In genomic region chr11:111909378-111909777, GRCh38 we compare ENCODE assay signal across 20 cellular contexts. TPM values are rescaled to one million over a fixed set of nuclear protein-coding genes. Genes with fewer than 3 reads are reported as not detected.
A peak's percentile ranks its signal among the peaks of the same experiment; 100 is the strongest.
DNase-seq lines count a peak whose midpoint lies in the region; ATAC-seq, FAIRE-seq and TF ChIP-seq lines count a peak whose summit lies in the region.
"Had no signal": no experiment of that assay in that cellular context is flagged by ENCODE, and none has a peak within 500 bp of the region (broad histone marks: within the 10 kb centered on the region; RNA-seq: fewer than 3 reads in every experiment).

No MANE protein-coding gene starts in this region.

- H3K9me1 ChIP-seq in K562 (ENCODE audit: control insufficient read depth, insufficient read depth, low read length): peaks cover 3% of the 10 kb centered on the region

- H3K9me3 ChIP-seq in K562 (replicated peaks; ENCODE audit: control insufficient read depth, insufficient read depth, low read depth, low read length) (peaks cover 5% of the 10 kb centered on the region; the same call in 1 of the 2 replicates), esophagus muscularis mucosa (no peaks in the 10 kb centered on the region), parathyroid adenoma (ENCODE audit: control insufficient read depth, low read length) (no peaks in the 10 kb centered on the region), thoracic aorta (no peaks in the 10 kb centered on the region)
- H3K9me3 ChIP-seq: testis had no signal

- no peak for TF ChIP-seq POLR2A in K562 (conservative IDR thresholded peaks at IDR 0.05)
- no peak for TF ChIP-seq POLR2A in esophagus muscularis mucosa (IDR thresholded peaks at IDR 0.05; ENCODE audit: low read depth)

- CTCF ChIA-PET in K562 (lab: Yijun Ruan, JAX; ENCODE audit: low intra/inter-chr PET ratio): no interaction called here

- no peaks in the 10 kb centered on the region for H4K20me1 ChIP-seq in K562 (replicated peaks; ENCODE audit: control insufficient read depth, insufficient read depth, low read length)

- ATAC-seq in K562 (peak; percentile 41), thoracic aorta (ENCODE audit: insufficient number of reproducible peaks, low FRiP score, low read depth) (no peak), HG03039 (IDR thresholded peaks at IDR 0.05; ENCODE audit: unreplicated experiment) (no peak)
- ATAC-seq: naive thymus-derived CD8-positive, alpha-beta T cell; T-helper 17 cell had no signal

- H3K36me3 ChIP-seq in K562 (ENCODE audit: control insufficient read depth, insufficient read depth, low read length) (no peaks in the 10 kb centered on the region), esophagus muscularis mucosa (peaks cover 10 to 29% (median 20%) of the 10 kb centered on the region in 4 donors), parathyroid adenoma (ENCODE audit: control insufficient read depth, insufficient read depth, low read length) (no peaks in the 10 kb centered on the region), thoracic aorta (no peaks in the 10 kb centered on the region)

- no TSS peak for BruUV-seq in K562 (replicated peaks; lab: Mats Ljungman, UMichigan)

- no peaks in the 10 kb centered on the region for H3K27me3 ChIP-seq in K562 (ENCODE audit: control insufficient read depth in 2 of 2, insufficient read depth in 2 of 2, low read length in 2 of 2)
- peaks cover 0 to 7% (median 0%) of the 10 kb centered on the region in 4 donors for H3K27me3 ChIP-seq in esophagus muscularis mucosa
- no peaks in the 10 kb centered on the region for H3K27me3 ChIP-seq in parathyroid adenoma (ENCODE audit: control insufficient read depth, insufficient read depth, low read length)
- H3K27me3 ChIP-seq in thoracic aorta (replicated peaks; ENCODE audit: insufficient read depth): no peaks in the 10 kb centered on the region
- H3K27me3 ChIP-seq: testis had no signal

- TF ChIP-seq RAD21 in K562 (CRISPR knock-in tag; conservative IDR thresholded peaks at IDR 0.05 in 1 of 2, IDR thresholded peaks at IDR 0.05 in 1 of 2): no peak

- FAIRE-seq in K562 (lab: Jason Lieb, UNC): peak; percentile 84

- TF ChIP-seq CTCF in K562 (IDR thresholded peaks at IDR 0.05 in 2 of 3, conservative IDR thresholded peaks at IDR 0.05 in 1 of 3; ENCODE audit: insufficient read depth in 2 of 3, low read depth in 1 of 3, low read length in 3 of 3) (no peak), esophagus muscularis mucosa (IDR thresholded peaks at IDR 0.05) (no peak), parathyroid adenoma (IDR thresholded peaks at IDR 0.05) (no peak), thoracic aorta (IDR thresholded peaks at IDR 0.05) (no peak)

- DNase-seq in K562 (ENCODE audit: extremely low read depth in 1 of 4, low spot score in 3 of 4) (peak in 2 of 4 experiments; percentile 58 to 68), esophagus muscularis mucosa (ENCODE audit: extremely low spot score) (no peak), thoracic aorta (ENCODE audit: low spot score) (no peak), NOMO-1 treated with dmso at 0.1 percent for 144 hours (lab: John Stamatoyannopoulos, UW; ENCODE audit: unreplicated experiment) (no peak), NCI-H2171 treated with DMSO at 0.1 percent for 48 hours (lab: John Stamatoyannopoulos, UW) (no peak)
- DNase-seq in effector CD4-positive, alpha-beta T cell: no peak
- DNase-seq: activated B cell treated with CpG ODN at 0.5 μM for 24 hours; dermis blood vessel endothelial cell; H7; naive thymus-derived CD8-positive, alpha-beta T cell; NCI-H1417 treated with DMSO at 0.1 percent for 48 hours; NCI-H2227 treated with DMSO at 0.1 percent for 48 hours; SIG-M5; stimulated activated CD4-positive, alpha-beta T cell treated with anti-CD3 and anti-CD28 coated beads, Interleukin-1b, Interleukin-23, amount 100 ng/mL, for 48 hours; T-helper 17 cell; testis had no signal

- H3K79me2 ChIP-seq in K562 (ENCODE audit: control insufficient read depth, insufficient read depth, low read length) (no peaks in the 10 kb centered on the region), parathyroid adenoma (no peaks in the 10 kb centered on the region)

- H3K9ac ChIP-seq in K562 (ENCODE audit: insufficient read depth in 1 of 2, low read depth in 2 of 2, low read length in 2 of 2) (no peak overlapping the region; a peak in 1 of 4 replicates), parathyroid adenoma (no peak overlapping the region)

- 13% methylated on average over 5 of the region's 5 CpGs for WGBS in K562 (ENCODE audit: insufficient coverage, low coverage, missing lambda C conversion rate)
- WGBS in esophagus muscularis mucosa: 71% methylated on average over 5 of the region's 5 CpGs

- POLR2A ChIA-PET in K562 (lab: Yijun Ruan, JAX): interaction anchor here (1.3 kb wide), 1 partner anchor 19 kb away, joined by 3 read pairs; no protein-coding TSS in a partner anchor

- intact Hi-C loops in K562 (cut with micrococcal nuclease) (no loop called here), esophagus muscularis mucosa (cut with DNase I) (no loop called here)

- in situ Hi-C loops in K562 (cut with MboI): no loop called here

- no peak; the same call in 1 of the 2 replicates for TF ChIP-seq EP300 in K562 (IDR thresholded peaks at IDR 0.05; ENCODE audit: low read length)
- TF ChIP-seq EP300 in esophagus muscularis mucosa (IDR thresholded peaks at IDR 0.05): no peak

- H3K27ac ChIP-seq in K562 (ENCODE audit: extremely low read depth, low read depth, low read length): 0 out of 3 replicates have a peak overlapping the region, but pooled peaks have one; percentile 4
- peak overlapping the region; percentile 97 to 99 (median 98) for H3K27ac ChIP-seq in esophagus muscularis mucosa (replicated peaks in 1 of 4)
- H3K27ac ChIP-seq in parathyroid adenoma: peak overlapping the region; percentile 49
- H3K27ac ChIP-seq in thoracic aorta: peak overlapping the region; percentile 99 to 100

- no peak overlapping the region for H3K4me3 ChIP-seq in K562
- H3K4me3 ChIP-seq in esophagus muscularis mucosa: peak overlapping the region; percentile 65 to 81 (median 73)
- no peak overlapping the region for H3K4me3 ChIP-seq in parathyroid adenoma (ENCODE audit: low read depth, low read length)
- peak overlapping the region; percentile 76 for H3K4me3 ChIP-seq in thoracic aorta
- H3K4me3 ChIP-seq: testis had no signal

- H3K4me1 ChIP-seq in K562 (replicated peaks in 1 of 2; ENCODE audit: control insufficient read depth in 2 of 2, insufficient read depth in 2 of 2, low read length in 2 of 2) (peaks cover 35 to 37% of the 10 kb centered on the region in 2 experiments; a peak in 4 of 5 replicates), esophagus muscularis mucosa (peaks cover 2 to 40% (median 32%) of the 10 kb centered on the region in 4 donors), parathyroid adenoma (peaks cover 26% of the 10 kb centered on the region), thoracic aorta (ENCODE audit: control insufficient read depth in 1 of 2, low read depth in 2 of 2) (peaks cover 0 to 17% of the 10 kb centered on the region in 2 donors)

- H3K4me2 ChIP-seq in K562 (ENCODE audit: insufficient read depth, low read length): no peak overlapping the region; the same call in 1 of the 2 replicates
- H3K4me2 ChIP-seq in parathyroid adenoma (ENCODE audit: low read length): peak overlapping the region; percentile 31

- H2AFZ ChIP-seq in K562 (ENCODE audit: low read depth, low read length): peak overlapping the region; percentile 80
- peak overlapping the region; percentile 79 for H2AFZ ChIP-seq in parathyroid adenoma

RNA-seq across cellular contexts. Expression of gene CRYAB, which starts 2.2 kb away (rescaled TPM):
- 1.0 and 1.8 TPM in 2 replicates for total RNA-seq in K562 (2011; cell fraction: chromatin; rRNA removed; ENCODE audit: low replicate concordance)
- total RNA-seq in K562 (2011; cell fraction: nucleolus; rRNA removed): 1.0 and 3.2 TPM in 2 replicates
- 1.6 and 2.4 TPM in 2 replicates for total RNA-seq in K562 (2011; cell fraction: nucleoplasm; rRNA removed)
- total RNA-seq in K562 (2014; rRNA removed): 2.0 and 3.6 TPM in 2 replicates
- total RNA-seq in K562 (2014; rRNA removed; fragmentation: Illumina TruSeq; extraction: Trizol): 3.0 and 3.1 TPM in 2 replicates
- total RNA-seq in K562 (2015; rRNA removed; fragmentation: Illumina TruSeq; extraction: Trizol): 0.83 and 1.3 TPM in 2 replicates
- total RNA-seq in K562 (2021): 3.6 and 3.7 TPM in 2 replicates
- polyA plus RNA-seq in K562 (2011; rRNA removed): 1.5 and 2.3 TPM in 2 replicates
- polyA plus RNA-seq in K562 (2011; cell fraction: cytosol; rRNA removed): 2.3 and 3.7 TPM in 2 replicates
- 1.7 and 3.3 TPM in 2 replicates for polyA plus RNA-seq in K562 (2011; cell fraction: nucleus; rRNA removed)
- polyA plus RNA-seq in K562 (2012): 0.61 and 2.0 TPM in 2 replicates
- 5.2 and 5.9 TPM in 2 replicates for polyA plus RNA-seq in K562 (2014; fragmentation: Illumina TruSeq; extraction: Trizol)
- 1 to 10 TPM; 6.5 to 7.5 TPM for polyA plus RNA-seq in K562 (2014; fragmentation: Nextera tagmentation; extraction: Ambion mirVana)
- 1.2 and 2.7 TPM in 2 replicates for polyA plus RNA-seq in K562 (2014; rRNA removed)
- polyA minus RNA-seq in K562 (2011; rRNA and poly(A)+ RNA removed): 0.69 and 3.5 TPM in 2 replicates
- polyA minus RNA-seq in K562 (2011; cell fraction: cytosol; rRNA and poly(A)+ RNA removed): 1.6 TPM in 1 of 2 replicates, not detected in the other
- polyA minus RNA-seq in K562 (2011; cell fraction: nucleus; rRNA and poly(A)+ RNA removed): 0.94 and 1.00 TPM in 2 replicates
- 100 to 1,000 TPM; 315 to 493 (median 382) TPM for total RNA-seq in esophagus muscularis mucosa
- 100 to 1,000 TPM; 325 to 387 TPM for total RNA-seq in thoracic aorta
- total RNA-seq: activated B cell treated with CpG ODN at 0.5 μM for 24 hours; activated CD8-positive, alpha-beta memory T cell treated with anti-CD3 and anti-CD28 coated beads for 36 hours; naive thymus-derived CD8-positive, alpha-beta T cell; T-helper 17 cell had no signal
- polyA plus RNA-seq: naive thymus-derived CD8-positive, alpha-beta T cell had no signal

RNA-seq across cellular contexts. Expression of gene HSPB2, which starts 3.2 kb away (rescaled TPM):
- not detected in 2 replicates for total RNA-seq in K562 (2011; cell fraction: chromatin; rRNA removed; ENCODE audit: low replicate concordance)
- total RNA-seq in K562 (2011; cell fraction: nucleolus; rRNA removed): not detected in 2 replicates
- total RNA-seq in K562 (2011; cell fraction: nucleoplasm; rRNA removed): not detected in 2 replicates
- total RNA-seq in K562 (2014; rRNA removed) (not detected in 2 replicates), K562 (2014; rRNA removed; fragmentation: Illumina TruSeq; extraction: Trizol) (0.11 TPM in 1 of 2 replicates, not detected in the other), K562 (2015; rRNA removed; fragmentation: Illumina TruSeq; extraction: Trizol) (not detected in 2 replicates), K562 (2021) (0.31 TPM in 1 of 2 replicates, not detected in the other), esophagus muscularis mucosa (1 to 10 TPM; 1.2 to 4.0 (median 2.4) TPM), thoracic aorta (1 to 10 TPM; 2.2 to 3.1 TPM)
- polyA plus RNA-seq in K562 (2011; rRNA removed) (0.11 and 0.35 TPM in 2 replicates), K562 (2014; fragmentation: Illumina TruSeq; extraction: Trizol) (0.12 TPM in 1 of 2 replicates, not detected in the other), K562 (2014; fragmentation: Nextera tagmentation; extraction: Ambion mirVana) (under 1 TPM in 1 of 2 experiments, not detected in 1; 0.06 TPM), K562 (2014; rRNA removed) (not detected in 2 replicates)
- 0.09 and 0.24 TPM in 2 replicates for polyA plus RNA-seq in K562 (2011; cell fraction: cytosol; rRNA removed)
- polyA plus RNA-seq in K562 (2011; cell fraction: nucleus; rRNA removed): 0.16 and 0.29 TPM in 2 replicates
- 0.13 TPM in 1 of 2 replicates, not detected in the other for polyA plus RNA-seq in K562 (2012)
- polyA minus RNA-seq in K562 (2011; rRNA and poly(A)+ RNA removed): 0.21 TPM in 1 of 2 replicates, not detected in the other
- not detected in 2 replicates for polyA minus RNA-seq in K562 (2011; cell fraction: cytosol; rRNA and poly(A)+ RNA removed)
- polyA minus RNA-seq in K562 (2011; cell fraction: nucleus; rRNA and poly(A)+ RNA removed): not detected in 2 replicates
- total RNA-seq: activated B cell treated with CpG ODN at 0.5 μM for 24 hours; activated CD8-positive, alpha-beta memory T cell treated with anti-CD3 and anti-CD28 coated beads for 36 hours; dermis blood vessel endothelial cell; H7; pulmonary artery endothelial cell; T-helper 17 cell; testis had no signal
- polyA plus RNA-seq: naive thymus-derived CD8-positive, alpha-beta T cell had no signal

RNA-seq across cellular contexts. Expression of gene C11orf52, which starts 9.3 kb away (rescaled TPM):
- 0.93 and 1.3 TPM in 2 replicates for total RNA-seq in K562 (2011; cell fraction: chromatin; rRNA removed; ENCODE audit: low replicate concordance)
- 0.83 and 0.92 TPM in 2 replicates for total RNA-seq in K562 (2011; cell fraction: nucleolus; rRNA removed)
- total RNA-seq in K562 (2011; cell fraction: nucleoplasm; rRNA removed): 1.1 TPM in 1 of 2 replicates, not detected in the other
- total RNA-seq in K562 (2014; rRNA removed): 0.32 and 1.4 TPM in 2 replicates
- total RNA-seq in K562 (2014; rRNA removed; fragmentation: Illumina TruSeq; extraction: Trizol): 0.64 and 1.0 TPM in 2 replicates
- total RNA-seq in K562 (2015; rRNA removed; fragmentation: Illumina TruSeq; extraction: Trizol): 0.72 and 0.87 TPM in 2 replicates
- 0.29 and 0.69 TPM in 2 replicates for total RNA-seq in K562 (2021)
- 1.3 and 2.5 TPM in 2 replicates for polyA plus RNA-seq in K562 (2011; rRNA removed)
- 1.2 and 1.4 TPM in 2 replicates for polyA plus RNA-seq in K562 (2011; cell fraction: cytosol; rRNA removed)
- 1.1 and 1.5 TPM in 2 replicates for polyA plus RNA-seq in K562 (2011; cell fraction: nucleus; rRNA removed)
- polyA plus RNA-seq in K562 (2012): 0.69 and 2.0 TPM in 2 replicates
- polyA plus RNA-seq in K562 (2014; fragmentation: Illumina TruSeq; extraction: Trizol): 1.7 and 2.2 TPM in 2 replicates
- polyA plus RNA-seq in K562 (2014; fragmentation: Nextera tagmentation; extraction: Ambion mirVana): 1 to 10 TPM; 1.8 to 2.9 TPM
- 0.77 and 0.84 TPM in 2 replicates for polyA plus RNA-seq in K562 (2014; rRNA removed)
- 1.3 and 2.0 TPM in 2 replicates for polyA minus RNA-seq in K562 (2011; rRNA and poly(A)+ RNA removed)
- not detected in 2 replicates for polyA minus RNA-seq in K562 (2011; cell fraction: cytosol; rRNA and poly(A)+ RNA removed)
- polyA minus RNA-seq in K562 (2011; cell fraction: nucleus; rRNA and poly(A)+ RNA removed): 0.56 and 0.94 TPM in 2 replicates
- total RNA-seq in esophagus muscularis mucosa: 1 to 10 TPM; 1.8 to 6.9 (median 2.9) TPM
- total RNA-seq in thoracic aorta: 1 to 10 TPM in 1 of 2 donors, under 1 TPM in 1; 0.99 to 4.7 TPM
- total RNA-seq: activated B cell treated with CpG ODN at 0.5 μM for 24 hours; activated CD8-positive, alpha-beta memory T cell treated with anti-CD3 and anti-CD28 coated beads for 36 hours; naive thymus-derived CD8-positive, alpha-beta T cell; T-helper 17 cell had no signal
- polyA plus RNA-seq: naive thymus-derived CD8-positive, alpha-beta T cell had no signal

RNA-seq across cellular contexts. Expression of gene DIXDC1, which starts 27.8 kb away (rescaled TPM):
- total RNA-seq in K562 (2011; cell fraction: chromatin; rRNA removed; ENCODE audit: low replicate concordance): 18.6 and 22.7 TPM in 2 replicates
- total RNA-seq in K562 (2011; cell fraction: nucleolus; rRNA removed): 7.2 and 10.4 TPM in 2 replicates
- 11.7 and 16.1 TPM in 2 replicates for total RNA-seq in K562 (2011; cell fraction: nucleoplasm; rRNA removed)
- total RNA-seq in K562 (2014; rRNA removed) (4.0 and 4.5 TPM in 2 replicates), K562 (2014; rRNA removed; fragmentation: Illumina TruSeq; extraction: Trizol) (8.4 and 8.7 TPM in 2 replicates), K562 (2015; rRNA removed; fragmentation: Illumina TruSeq; extraction: Trizol) (9.6 and 10.8 TPM in 2 replicates), K562 (2021) (7.0 and 8.1 TPM in 2 replicates), esophagus muscularis mucosa (100 to 1,000 TPM; 101 to 168 (median 122) TPM), thoracic aorta (10 to 100 TPM; 92.7 to 94.2 TPM)
- polyA plus RNA-seq in K562 (2011; rRNA removed) (6.8 and 7.2 TPM in 2 replicates), K562 (2014; fragmentation: Illumina TruSeq; extraction: Trizol) (4.7 and 7.4 TPM in 2 replicates), K562 (2014; fragmentation: Nextera tagmentation; extraction: Ambion mirVana) (1 to 10 TPM; 2.5 to 2.6 TPM), K562 (2014; rRNA removed) (3.8 and 4.7 TPM in 2 replicates)
- 3.3 and 4.3 TPM in 2 replicates for polyA plus RNA-seq in K562 (2011; cell fraction: cytosol; rRNA removed)
- 6.1 and 6.3 TPM in 2 replicates for polyA plus RNA-seq in K562 (2011; cell fraction: nucleus; rRNA removed)
- polyA plus RNA-seq in K562 (2012): 3.4 and 4.4 TPM in 2 replicates
- 17.3 and 23.6 TPM in 2 replicates for polyA minus RNA-seq in K562 (2011; rRNA and poly(A)+ RNA removed)
- polyA minus RNA-seq in K562 (2011; cell fraction: cytosol; rRNA and poly(A)+ RNA removed): 6.9 and 7.1 TPM in 2 replicates
- polyA minus RNA-seq in K562 (2011; cell fraction: nucleus; rRNA and poly(A)+ RNA removed): 6.3 and 11.9 TPM in 2 replicates

RNA-seq across cellular contexts. Expression of gene CFAP68, which starts 30.0 kb away (rescaled TPM):
- 4.1 and 6.5 TPM in 2 replicates for total RNA-seq in K562 (2011; cell fraction: chromatin; rRNA removed; ENCODE audit: low replicate concordance)
- 4.3 and 5.0 TPM in 2 replicates for total RNA-seq in K562 (2011; cell fraction: nucleolus; rRNA removed)
- total RNA-seq in K562 (2011; cell fraction: nucleoplasm; rRNA removed): 8.9 and 16.3 TPM in 2 replicates
- total RNA-seq in K562 (2014; rRNA removed) (27.9 and 29.9 TPM in 2 replicates), K562 (2014; rRNA removed; fragmentation: Illumina TruSeq; extraction: Trizol) (37.0 and 40.8 TPM in 2 replicates), K562 (2015; rRNA removed; fragmentation: Illumina TruSeq; extraction: Trizol) (43.7 and 45.1 TPM in 2 replicates), K562 (2021) (20.5 and 22.8 TPM in 2 replicates), esophagus muscularis mucosa (10 to 100 TPM in 3 of 4 donors, 1 to 10 TPM in 1; 8.7 to 21.7 (median 19.9) TPM), thoracic aorta (1 to 10 TPM; 1.9 to 9.7 TPM)
- polyA plus RNA-seq in K562 (2011; rRNA removed) (72.3 and 82.3 TPM in 2 replicates), K562 (2014; fragmentation: Illumina TruSeq; extraction: Trizol) (58.4 and 64.8 TPM in 2 replicates), K562 (2014; fragmentation: Nextera tagmentation; extraction: Ambion mirVana) (10 to 100 TPM; 71.6 to 71.7 TPM), K562 (2014; rRNA removed) (48.0 and 52.5 TPM in 2 replicates)
- 36.7 and 54.1 TPM in 2 replicates for polyA plus RNA-seq in K562 (2011; cell fraction: cytosol; rRNA removed)
- 14.8 and 28.9 TPM in 2 replicates for polyA plus RNA-seq in K562 (2011; cell fraction: nucleus; rRNA removed)
- 47.2 and 65.7 TPM in 2 replicates for polyA plus RNA-seq in K562 (2012)
- polyA minus RNA-seq in K562 (2011; rRNA and poly(A)+ RNA removed): 39.2 and 51.2 TPM in 2 replicates
- polyA minus RNA-seq in K562 (2011; cell fraction: cytosol; rRNA and poly(A)+ RNA removed): 4.4 and 7.6 TPM in 2 replicates
- 3.1 and 6.7 TPM in 2 replicates for polyA minus RNA-seq in K562 (2011; cell fraction: nucleus; rRNA and poly(A)+ RNA removed)

Comparison
In these comparisons a context has a peak if more than half of its experiments do, and no peak if none do; other contexts are left out.
1. H3K27ac ChIP-seq: peak in every context shown above with its lines; median percentile 100 in thoracic aorta; 98 in esophagus muscularis mucosa; 49 in parathyroid adenoma; 4 in K562.
2. H3K4me3 ChIP-seq: peak in esophagus muscularis mucosa (4 of 4) and thoracic aorta (single experiment); none in K562 (single experiment) and parathyroid adenoma (single experiment).
3. RNA of gene CRYAB, which starts 2.2 kb away (total RNA-seq): 315 to 493 TPM in esophagus muscularis mucosa and 325 to 387 TPM in thoracic aorta; 0.83 to 3.7 TPM in K562; every median in the first group is over 10 times any median in the second.